1 cellular context compared by ENCODE assay signal in the genomic region with DNA sequence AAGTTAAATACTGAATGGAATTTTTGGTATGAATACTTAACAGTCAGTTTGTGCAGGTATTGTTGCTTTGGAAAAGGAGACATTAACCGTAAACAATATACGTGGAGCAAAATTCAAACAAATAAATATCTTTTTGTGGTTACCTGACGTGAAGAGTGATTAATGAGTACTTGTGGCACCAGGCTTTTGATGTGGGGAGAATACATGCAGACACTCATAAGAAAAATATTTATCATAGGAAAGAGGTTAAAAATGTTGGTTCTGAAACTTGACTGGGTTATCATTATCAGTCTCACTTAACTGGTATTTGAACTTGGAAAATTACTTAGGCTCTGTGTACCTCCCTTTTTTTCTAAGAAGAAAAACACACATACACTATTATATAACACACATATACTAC.
TF ChIP-seq lines count a peak whose summit lies in the region.

No MANE protein-coding gene starts in this region.

TF ChIP-seq in GM23338, 12 proteins besides CTCF, POLR2A, EP300 and RAD21 (continued from another document):
- TF ChIP-seq, protein P1, sequence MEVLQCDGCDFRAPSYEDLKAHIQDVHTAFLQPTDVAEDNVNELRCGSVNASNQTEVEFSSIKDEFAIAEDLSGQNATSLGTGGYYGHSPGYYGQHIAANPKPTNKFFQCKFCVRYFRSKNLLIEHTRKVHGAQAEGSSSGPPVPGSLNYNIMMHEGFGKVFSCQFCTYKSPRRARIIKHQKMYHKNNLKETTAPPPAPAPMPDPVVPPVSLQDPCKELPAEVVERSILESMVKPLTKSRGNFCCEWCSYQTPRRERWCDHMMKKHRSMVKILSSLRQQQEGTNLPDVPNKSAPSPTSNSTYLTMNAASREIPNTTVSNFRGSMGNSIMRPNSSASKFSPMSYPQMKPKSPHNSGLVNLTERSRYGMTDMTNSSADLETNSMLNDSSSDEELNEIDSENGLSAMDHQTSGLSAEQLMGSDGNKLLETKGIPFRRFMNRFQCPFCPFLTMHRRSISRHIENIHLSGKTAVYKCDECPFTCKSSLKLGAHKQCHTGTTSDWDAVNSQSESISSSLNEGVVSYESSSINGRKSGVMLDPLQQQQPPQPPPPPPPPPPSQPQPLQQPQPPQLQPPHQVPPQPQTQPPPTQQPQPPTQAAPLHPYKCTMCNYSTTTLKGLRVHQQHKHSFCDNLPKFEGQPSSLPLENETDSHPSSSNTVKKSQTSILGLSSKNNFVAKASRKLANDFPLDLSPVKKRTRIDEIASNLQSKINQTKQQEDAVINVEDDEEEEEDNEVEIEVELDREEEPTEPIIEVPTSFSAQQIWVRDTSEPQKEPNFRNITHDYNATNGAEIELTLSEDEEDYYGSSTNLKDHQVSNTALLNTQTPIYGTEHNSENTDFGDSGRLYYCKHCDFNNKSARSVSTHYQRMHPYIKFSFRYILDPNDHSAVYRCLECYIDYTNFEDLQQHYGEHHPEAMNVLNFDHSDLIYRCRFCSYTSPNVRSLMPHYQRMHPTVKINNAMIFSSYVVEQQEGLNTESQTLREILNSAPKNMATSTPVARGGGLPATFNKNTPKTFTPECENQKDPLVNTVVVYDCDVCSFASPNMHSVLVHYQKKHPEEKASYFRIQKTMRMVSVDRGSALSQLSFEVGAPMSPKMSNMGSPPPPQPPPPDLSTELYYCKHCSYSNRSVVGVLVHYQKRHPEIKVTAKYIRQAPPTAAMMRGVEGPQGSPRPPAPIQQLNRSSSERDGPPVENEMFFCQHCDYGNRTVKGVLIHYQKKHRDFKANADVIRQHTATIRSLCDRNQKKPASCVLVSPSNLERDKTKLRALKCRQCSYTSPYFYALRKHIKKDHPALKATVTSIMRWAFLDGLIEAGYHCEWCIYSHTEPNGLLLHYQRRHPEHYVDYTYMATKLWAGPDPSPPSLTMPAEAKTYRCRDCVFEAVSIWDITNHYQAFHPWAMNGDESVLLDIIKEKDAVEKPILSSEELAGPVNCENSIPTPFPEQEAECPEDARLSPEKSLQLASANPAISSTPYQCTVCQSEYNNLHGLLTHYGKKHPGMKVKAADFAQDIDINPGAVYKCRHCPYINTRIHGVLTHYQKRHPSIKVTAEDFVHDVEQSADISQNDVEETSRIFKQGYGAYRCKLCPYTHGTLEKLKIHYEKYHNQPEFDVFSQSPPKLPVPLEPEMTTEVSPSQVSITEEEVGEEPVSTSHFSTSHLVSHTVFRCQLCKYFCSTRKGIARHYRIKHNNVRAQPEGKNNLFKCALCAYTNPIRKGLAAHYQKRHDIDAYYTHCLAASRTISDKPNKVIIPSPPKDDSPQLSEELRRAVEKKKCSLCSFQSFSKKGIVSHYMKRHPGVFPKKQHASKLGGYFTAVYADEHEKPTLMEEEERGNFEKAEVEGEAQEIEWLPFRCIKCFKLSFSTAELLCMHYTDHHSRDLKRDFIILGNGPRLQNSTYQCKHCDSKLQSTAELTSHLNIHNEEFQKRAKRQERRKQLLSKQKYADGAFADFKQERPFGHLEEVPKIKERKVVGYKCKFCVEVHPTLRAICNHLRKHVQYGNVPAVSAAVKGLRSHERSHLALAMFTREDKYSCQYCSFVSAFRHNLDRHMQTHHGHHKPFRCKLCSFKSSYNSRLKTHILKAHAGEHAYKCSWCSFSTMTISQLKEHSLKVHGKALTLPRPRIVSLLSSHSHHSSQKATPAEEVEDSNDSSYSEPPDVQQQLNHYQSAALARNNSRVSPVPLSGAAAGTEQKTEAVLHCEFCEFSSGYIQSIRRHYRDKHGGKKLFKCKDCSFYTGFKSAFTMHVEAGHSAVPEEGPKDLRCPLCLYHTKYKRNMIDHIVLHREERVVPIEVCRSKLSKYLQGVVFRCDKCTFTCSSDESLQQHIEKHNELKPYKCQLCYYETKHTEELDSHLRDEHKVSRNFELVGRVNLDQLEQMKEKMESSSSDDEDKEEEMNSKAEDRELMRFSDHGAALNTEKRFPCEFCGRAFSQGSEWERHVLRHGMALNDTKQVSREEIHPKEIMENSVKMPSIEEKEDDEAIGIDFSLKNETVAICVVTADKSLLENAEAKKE (CRISPR knock-in tag; IDR thresholded peaks at IDR 0.05): no peak
- TF ChIP-seq ZNF331 (CRISPR knock-in tag; IDR thresholded peaks at IDR 0.05; ENCODE audit: low read depth) (no peak), JUNB (IDR thresholded peaks at IDR 0.05; ENCODE audit: unreplicated experiment) (no peak)
